In genomic region chr3:45062697-45063070, GRCh38 we compare ENCODE assay signal across 24 cellular contexts. TPM values are rescaled to one million over a fixed set of nuclear protein-coding genes. Genes with fewer than 3 reads are reported as not detected.
DNase-seq lines count a peak whose midpoint lies in the region; ATAC-seq and TF ChIP-seq lines count a peak whose summit lies in the region.
"Had no signal": no experiment of that assay in that cellular context is flagged by ENCODE, and none has a peak within 500 bp of the region (broad histone marks: within the 10 kb centered on the region; RNA-seq: fewer than 3 reads in every experiment).

No MANE protein-coding gene starts in this region.

- TF ChIP-seq CTCF in SK-N-SH (IDR thresholded peaks at IDR 0.05): no peak
- TF ChIP-seq CTCF in fibroblast of lung (conservative IDR thresholded peaks at IDR 0.05 in 1 of 2, IDR thresholded peaks at IDR 0.05 in 1 of 2; ENCODE audit: low read depth in 1 of 2, low read length in 2 of 2): no peak
- TF ChIP-seq CTCF in osteoblast (IDR thresholded peaks at IDR 0.05; ENCODE audit: extremely low read depth, low read depth, low read length): no peak

- H4K20me1 ChIP-seq in SK-N-SH (ENCODE audit: insufficient read depth) (no peaks in the 10 kb centered on the region), fibroblast of lung (ENCODE audit: control insufficient read depth, extremely low read depth, insufficient read depth, low read length) (no peaks in the 10 kb centered on the region), osteoblast (ENCODE audit: insufficient read depth, low read length) (no peaks in the 10 kb centered on the region)

- ATAC-seq in SK-N-SH treated with all-trans-retinoic acid at 6 μM for 48 hours: no peak
- ATAC-seq in HG02588 (IDR thresholded peaks at IDR 0.05; ENCODE audit: unreplicated experiment): no peak
- ATAC-seq: HCT116, HepG2 had no signal

- H3K79me2 ChIP-seq in SK-N-SH (ENCODE audit: insufficient read depth) (no peaks in the 10 kb centered on the region), fibroblast of lung (ENCODE audit: control insufficient read depth, insufficient read depth, low read length) (no peaks in the 10 kb centered on the region), osteoblast (ENCODE audit: insufficient read depth, low read length) (no peaks in the 10 kb centered on the region)

- no peak overlapping the region for H3K4me3 ChIP-seq in SK-N-SH (ENCODE audit: low read depth in 2 of 2, low read length in 1 of 2)
- H3K4me3 ChIP-seq in fibroblast of lung (replicated peaks in 1 of 4; ENCODE audit: control extremely low read depth in 1 of 4, insufficient read depth in 1 of 4, low read depth in 3 of 4, low read length in 4 of 4): no peak overlapping the region
- no peak overlapping the region for H3K4me3 ChIP-seq in osteoblast (ENCODE audit: insufficient read depth, low read length)
- H3K4me3 ChIP-seq: Peyer's patch, SJCRH30 had no signal

- H3K27ac ChIP-seq in SK-N-SH (ENCODE audit: low read depth in 2 of 2, low read length in 1 of 2) (no peak overlapping the region), fibroblast of lung (ENCODE audit: insufficient read depth, low read length) (peak overlapping the region; percentile 89), osteoblast (ENCODE audit: low read depth, low read length) (peak overlapping the region; percentile 42)
- H3K27ac ChIP-seq: 22Rv1, SJCRH30 had no signal

- no peak overlapping the region for H2AFZ ChIP-seq in SK-N-SH (ENCODE audit: low read depth)
- H2AFZ ChIP-seq in fibroblast of lung (ENCODE audit: low read length): no peak overlapping the region
- H2AFZ ChIP-seq in osteoblast (ENCODE audit: low read length): no peak overlapping the region

- H3K9me3 ChIP-seq in SK-N-SH (no peaks in the 10 kb centered on the region), fibroblast of lung (ENCODE audit: control insufficient read depth, insufficient read depth, low read depth, low read length) (no peaks in the 10 kb centered on the region), osteoblast (ENCODE audit: low read depth, low read length) (no peaks in the 10 kb centered on the region)
- H3K9me3 ChIP-seq: Peyer's patch, SJCRH30 had no signal

- TF ChIP-seq EP300 in SK-N-SH (IDR thresholded peaks at IDR 0.05; ENCODE audit: borderline replicate concordance in 1 of 2, low read depth in 1 of 2, low read length in 1 of 2): no peak

- H3K9ac ChIP-seq in SK-N-SH: no peak overlapping the region
- H3K9ac ChIP-seq in fibroblast of lung (ENCODE audit: insufficient read depth, low read length): no peak overlapping the region

- no peak for DNase-seq in SK-N-SH
- DNase-seq in fibroblast of lung (ENCODE audit: low read depth in 2 of 2): no peak
- DNase-seq in osteoblast (ENCODE audit: insufficient read length, low spot score, missing footprints): no peak
- no peak for DNase-seq in GDM1 (lab: John Stamatoyannopoulos, UW)
- no peak for DNase-seq in NCI-H2196 treated with DMSO at 0.1 percent for 48 hours (lab: John Stamatoyannopoulos, UW; ENCODE audit: unreplicated experiment)
- DNase-seq in NCI-H1105 treated with DMSO at 0.1 percent for 48 hours (lab: John Stamatoyannopoulos, UW): no peak
- DNase-seq: AML-193, C1 segment of cervical spinal cord, KG1, NCI-H1092 treated with DMSO at 0.1 percent for 48 hours, NCI-H1694, NCI-H2081, NCI-H2171, NCI-H524 treated with DMSO at 0.1 percent for 48 hours, NCI-H82, Peyer's patch, SJCRH30, SW 1271 had no signal

- TF ChIP-seq RAD21 in SK-N-SH (IDR thresholded peaks at IDR 0.05; ENCODE audit: low read length): no peak

- peaks cover 16% of the 10 kb centered on the region for H3F3A ChIP-seq in SK-N-SH (replicated peaks; ENCODE audit: insufficient read depth)

- H3K36me3 ChIP-seq in SK-N-SH (replicated peaks in 1 of 2; ENCODE audit: control insufficient read depth in 1 of 2, insufficient read depth in 2 of 2, low read length in 1 of 2) (no peaks in the 10 kb centered on the region), fibroblast of lung (ENCODE audit: control insufficient read depth, insufficient read depth, low read length) (no peaks in the 10 kb centered on the region), osteoblast (ENCODE audit: insufficient read depth, low read length) (no peaks in the 10 kb centered on the region)
- H3K36me3 ChIP-seq: Peyer's patch, SJCRH30 had no signal

- H3K27me3 ChIP-seq in SK-N-SH (ENCODE audit: insufficient read depth): no peaks in the 10 kb centered on the region
- no peaks in the 10 kb centered on the region for H3K27me3 ChIP-seq in fibroblast of lung (ENCODE audit: control insufficient read depth, insufficient read depth, low read length)
- no peaks in the 10 kb centered on the region for H3K27me3 ChIP-seq in osteoblast (ENCODE audit: insufficient read depth, low read length)
- H3K27me3 ChIP-seq: Peyer's patch, SJCRH30 had no signal

- no peaks in the 10 kb centered on the region for H3K9me2 ChIP-seq in SK-N-SH

- CTCF ChIA-PET in SK-N-SH (lab: Yijun Ruan, JAX): interaction anchor here (1.5 kb wide), 1 partner anchor 22 kb away, joined by 3 read pairs; no protein-coding TSS in a partner anchor

- H3K4me2 ChIP-seq in SK-N-SH (no peak overlapping the region), fibroblast of lung (ENCODE audit: extremely low read depth, insufficient read depth, low read length) (no peak overlapping the region), osteoblast (ENCODE audit: insufficient read depth, low read length) (no peak overlapping the region)

- WGBS in SK-N-SH (ENCODE audit: low lambda C conversion rate): 100% methylated on average over 1 of the region's 1 CpG

- peaks cover 5 to 19% of the 10 kb centered on the region in 2 experiments for H3K4me1 ChIP-seq in SK-N-SH (ENCODE audit: control insufficient read depth in 1 of 2, insufficient read depth in 2 of 2, low read depth in 1 of 2, low read length in 1 of 2)
- H3K4me1 ChIP-seq in fibroblast of lung (ENCODE audit: control insufficient read depth, extremely low read depth, insufficient read depth, low read length): peaks cover 30% of the 10 kb centered on the region
- H3K4me1 ChIP-seq in osteoblast (ENCODE audit: insufficient read depth, low read length): peaks cover 36% of the 10 kb centered on the region

- POLR2A ChIA-PET in SK-N-SH (lab: Yijun Ruan, JAX): no interaction called here

TF ChIP-seq in SK-N-SH treated with all-trans-retinoic acid at 6 μM for 48 hours, 23 proteins besides CTCF, POLR2A, EP300 and RAD21:
- peak; percentile 87 for TF ChIP-seq ZNF70 (CRISPR knock-in tag; IDR thresholded peaks at IDR 0.05)
- TF ChIP-seq PATZ1 (CRISPR knock-in tag; IDR thresholded peaks at IDR 0.05; ENCODE audit: borderline replicate concordance): no peak

TF ChIP-seq in SK-N-SH, 30 proteins besides CTCF, POLR2A, EP300 and RAD21:
- TF ChIP-seq FOXJ3 (CRISPR knock-in tag; IDR thresholded peaks at IDR 0.05) (no peak), YY1 (IDR thresholded peaks at IDR 0.05; ENCODE audit: low read depth) (no peak), IRF3 (IDR thresholded peaks at IDR 0.05; ENCODE audit: low read depth, low read length) (no peak), NRF1 (IDR thresholded peaks at IDR 0.05; ENCODE audit: low read depth, low read length) (no peak), MEF2A (IDR thresholded peaks at IDR 0.05; ENCODE audit: borderline replicate concordance, low read depth) (no peak), MXI1 (IDR thresholded peaks at IDR 0.05; ENCODE audit: low read depth, low read length) (no peak), RFX5 (IDR thresholded peaks at IDR 0.05; ENCODE audit: low read length) (no peak)

RNA-seq across cellular contexts. Expression of gene CLEC3B, which starts 36.6 kb away (rescaled TPM):
- 0.16 and 0.46 TPM in 2 replicates for polyA plus RNA-seq in SK-N-SH (2012; rRNA removed)
- 0.05 and 0.23 TPM in 2 replicates for polyA plus RNA-seq in SK-N-SH (2012; cell fraction: cytosol; rRNA removed)
- 2.1 and 3.1 TPM in 2 replicates for polyA plus RNA-seq in SK-N-SH (2012; cell fraction: nucleus; rRNA removed)
- total RNA-seq in fibroblast of lung: 20.0 and 56.3 TPM in 2 replicates
- polyA plus RNA-seq in fibroblast of lung: 49.2 and 87.2 TPM in 2 replicates
- 93.0 and 161 TPM in 2 replicates for polyA plus RNA-seq in fibroblast of lung (2012)
- polyA minus RNA-seq in fibroblast of lung (ENCODE audit: low replicate concordance): 15.2 and 32.2 TPM in 2 replicates
- total RNA-seq in osteoblast: 48.9 and 52.5 TPM in 2 replicates
- total RNA-seq: H1, HepG2, SJCRH30 had no signal

Comparison
In these comparisons a context has a peak if more than half of its experiments do, and no peak if none do; other contexts are left out.
1. H3K27ac ChIP-seq: peak in fibroblast of lung (single experiment) and osteoblast (single experiment); none in SK-N-SH (0 of 2).